1 cellular context compared by ENCODE assay signal in the genomic region with DNA sequence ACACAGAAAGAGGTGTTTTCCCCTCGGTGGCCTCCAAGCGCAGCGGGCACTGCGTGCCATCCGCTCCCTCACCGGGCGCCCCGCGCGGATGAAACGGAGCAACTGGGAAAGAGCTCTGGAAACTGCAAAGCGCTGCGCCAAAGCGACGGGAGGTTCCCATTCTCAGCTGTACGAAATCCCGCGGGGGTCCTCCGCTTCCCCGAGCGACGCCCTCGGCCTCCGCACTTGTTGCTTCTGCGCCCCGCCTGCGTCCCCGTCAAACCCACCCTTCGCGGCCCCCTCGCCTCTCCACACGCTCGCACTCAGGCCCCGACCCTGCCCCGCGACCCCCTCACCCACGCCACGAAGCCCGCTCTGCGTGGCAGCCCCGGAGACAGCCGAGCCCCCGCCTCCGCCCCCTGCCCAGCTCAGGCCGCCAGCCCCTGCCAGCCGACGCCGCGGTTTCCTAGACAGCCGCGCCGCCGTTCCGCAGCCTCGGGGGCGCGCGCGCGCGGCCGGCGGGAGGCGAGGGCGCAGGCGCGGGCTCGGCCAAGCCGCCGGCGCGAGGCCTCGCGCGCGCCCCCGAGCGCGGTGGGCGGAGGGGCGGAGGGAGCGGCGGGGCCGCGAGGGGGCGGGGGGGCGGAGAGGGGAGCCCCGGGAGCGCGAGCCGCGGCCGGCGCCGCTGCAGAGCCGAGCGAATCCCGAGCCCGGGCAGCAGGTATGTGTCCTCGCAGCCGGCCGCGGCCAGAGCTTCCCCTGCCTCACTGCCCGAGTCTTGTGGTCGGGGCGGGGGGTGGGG.
TF ChIP-seq lines count a peak whose summit lies in the region.

A gene with protein sequence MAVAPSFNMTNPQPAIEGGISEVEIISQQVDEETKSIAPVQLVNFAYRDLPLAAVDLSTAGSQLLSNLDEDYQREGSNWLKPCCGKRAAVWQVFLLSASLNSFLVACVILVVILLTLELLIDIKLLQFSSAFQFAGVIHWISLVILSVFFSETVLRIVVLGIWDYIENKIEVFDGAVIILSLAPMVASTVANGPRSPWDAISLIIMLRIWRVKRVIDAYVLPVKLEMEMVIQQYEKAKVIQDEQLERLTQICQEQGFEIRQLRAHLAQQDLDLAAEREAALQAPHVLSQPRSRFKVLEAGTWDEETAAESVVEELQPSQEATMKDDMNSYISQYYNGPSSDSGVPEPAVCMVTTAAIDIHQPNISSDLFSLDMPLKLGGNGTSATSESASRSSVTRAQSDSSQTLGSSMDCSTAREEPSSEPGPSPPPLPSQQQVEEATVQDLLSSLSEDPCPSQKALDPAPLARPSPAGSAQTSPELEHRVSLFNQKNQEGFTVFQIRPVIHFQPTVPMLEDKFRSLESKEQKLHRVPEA (plus strand): TSS at position 666 of the 778 bp plus-strand sequence. CDS start 74,279 bp downstream, outside the sequence.

TF ChIP-seq in liver, 16 proteins besides CTCF, POLR2A, EP300 and RAD21 (continued from another document):
- TF ChIP-seq, protein P1, sequence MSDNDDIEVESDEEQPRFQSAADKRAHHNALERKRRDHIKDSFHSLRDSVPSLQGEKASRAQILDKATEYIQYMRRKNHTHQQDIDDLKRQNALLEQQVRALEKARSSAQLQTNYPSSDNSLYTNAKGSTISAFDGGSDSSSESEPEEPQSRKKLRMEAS (IDR thresholded peaks at IDR 0.05), result no peak
- TF ChIP-seq EGR1 (IDR thresholded peaks at IDR 0.05; ENCODE audit: low read depth in 2 of 2) (no peak), HNF4G (IDR thresholded peaks at IDR 0.05) (no peak), HNF4A (conservative IDR thresholded peaks at IDR 0.05) (no peak)
